1 cellular context compared by ENCODE assay signal in genomic region chr19:4967738-4968461, GRCh38.
TF ChIP-seq lines count a peak whose summit lies in the region.

No MANE protein-coding gene starts in this region.

TF ChIP-seq in HEK293, 187 proteins besides CTCF, POLR2A, EP300 and RAD21 (continued from another document):
- TF ChIP-seq ZSCAN5A (tag by site-specific recombination; IDR thresholded peaks at IDR 0.05), result no peak
- no peak for TF ChIP-seq ZNF558 (tag by site-specific recombination; IDR thresholded peaks at IDR 0.05)
- TF ChIP-seq ZNF2 (tag by site-specific recombination; IDR thresholded peaks at IDR 0.05), result 0 out of 2 replicates have a peak, but pooled peaks have one; percentile 37
- no peak for TF ChIP-seq ZNF473 (tag by site-specific recombination; IDR thresholded peaks at IDR 0.05)
- no peak for TF ChIP-seq ZNF366 (tag by site-specific recombination; conservative IDR thresholded peaks at IDR 0.05)
- TF ChIP-seq BCL11A (tag by site-specific recombination; IDR thresholded peaks at IDR 0.05; ENCODE audit: low read depth), result 0 out of 2 replicates have a peak, but pooled peaks have one; percentile 27
- TF ChIP-seq ZBTB10 (tag by site-specific recombination; IDR thresholded peaks at IDR 0.05), result 0 out of 2 replicates have a peak, but pooled peaks have one; percentile 77
- no peak for TF ChIP-seq ZSCAN4 (tag by site-specific recombination; IDR thresholded peaks at IDR 0.05)
- no peak for TF ChIP-seq ZNF23 (tag by site-specific recombination; IDR thresholded peaks at IDR 0.05; ENCODE audit: borderline replicate concordance)
- no peak for TF ChIP-seq ZNF350 (tag by site-specific recombination; IDR thresholded peaks at IDR 0.05)
- no peak for TF ChIP-seq ZNF768 (tag by site-specific recombination; IDR thresholded peaks at IDR 0.05)
- no peak; the same call in 1 of the 2 replicates for TF ChIP-seq ZIC2 (tag by site-specific recombination; IDR thresholded peaks at IDR 0.05)
- TF ChIP-seq FEZF1 (tag by site-specific recombination; IDR thresholded peaks at IDR 0.05), result peak; percentile 60; the same call in 1 of the 2 replicates
- no peak for TF ChIP-seq ZNF501 (tag by site-specific recombination; IDR thresholded peaks at IDR 0.05)
- TF ChIP-seq ZBTB8A (tag by site-specific recombination; IDR thresholded peaks at IDR 0.05), result no peak
- TF ChIP-seq ZNF146 (tag by site-specific recombination; IDR thresholded peaks at IDR 0.05), result no peak
- no peak for TF ChIP-seq SALL2 (tag by site-specific recombination; IDR thresholded peaks at IDR 0.05; ENCODE audit: borderline replicate concordance)
- TF ChIP-seq ZNF549 (tag by site-specific recombination; IDR thresholded peaks at IDR 0.05), result no peak
